In genomic region chr5:62817043-62817442, GRCh38 we compare ENCODE assay signal across 7 cellular contexts.
A peak's percentile ranks its signal among the peaks of the same experiment; 100 is the strongest.
DNase-seq lines count a peak whose midpoint lies in the region; FAIRE-seq and TF ChIP-seq lines count a peak whose summit lies in the region.
"Not testable (repeated sequence)": the region's sequence is repeated elsewhere in the genome, so short reads cannot be mapped to it uniquely, and the experiment has no call there.

No MANE protein-coding gene starts in this region.

- H3F3A ChIP-seq in SK-N-SH (replicated peaks; ENCODE audit: insufficient read depth) = not testable (repeated sequence)

- FAIRE-seq in H1 (lab: Jason Lieb, UNC) = not testable (repeated sequence)

- H4K5ac ChIP-seq in H1 (ENCODE audit: insufficient read length, low read depth, low read length) = not testable (repeated sequence)

- TF ChIP-seq EP300 in SK-N-SH (IDR thresholded peaks at IDR 0.05; ENCODE audit: borderline replicate concordance in 1 of 2, low read depth in 1 of 2, low read length in 1 of 2); H1 (IDR thresholded peaks at IDR 0.05; ENCODE audit: borderline replicate concordance in 1 of 2, low read depth in 2 of 2, low read length in 2 of 2): not testable (repeated sequence)

- H3K9me2 ChIP-seq in SK-N-SH = not testable (repeated sequence)

- not testable (repeated sequence) for H3K4me1 ChIP-seq in SK-N-SH (ENCODE audit: control insufficient read depth in 1 of 2, insufficient read depth in 2 of 2, low read depth in 1 of 2, low read length in 1 of 2); H1 (replicated peaks in 1 of 4; ENCODE audit: control insufficient read depth in 3 of 4, insufficient read depth in 4 of 4, low read length in 3 of 4)

- CTCF ChIA-PET in SK-N-SH (lab: Yijun Ruan, JAX) = not testable (repeated sequence)
- CTCF ChIA-PET in H1 (lab: Charles Lee; ENCODE audit: partially characterized antibody) = interaction anchor here (0.6 kb wide), 2 partner anchors 121 to 611 kb away, joined by 3 read pairs; no protein-coding TSS in a partner anchor

- in situ Hi-C loops in ACHN (cut with HindIII; ENCODE audit: low pct_ligation_motif_present, low pct_unique_long_range_greater_than_20kb, low sequenced_read_pairs) = not testable (repeated sequence)

- not testable (repeated sequence) for H3K4me2 ChIP-seq in SK-N-SH; H1 (ENCODE audit: insufficient read depth in 1 of 2, low read depth in 2 of 2, low read length in 2 of 2)

- H3K79me2 ChIP-seq in SK-N-SH (ENCODE audit: insufficient read depth); H1 (ENCODE audit: control insufficient read depth in 1 of 2, insufficient read depth in 2 of 2, low read length in 2 of 2): not testable (repeated sequence)

- TF ChIP-seq CTCF in SK-N-SH (IDR thresholded peaks at IDR 0.05) (peak; percentile 10; the same call in 1 of the 2 replicates), H1 (IDR thresholded peaks at IDR 0.05; ENCODE audit: control extremely low read depth in 1 of 3, insufficient read depth in 1 of 3, low read depth in 1 of 3, low read length in 3 of 3) (peak; percentile 21 to 35 (median 25); a peak in 3 of 4 replicates)

- DNase-seq in ACHN = peak; percentile 5
- peak; percentile 4 for DNase-seq in ELF-1 (ENCODE audit: low read depth, low spot score)
- peak; percentile 18 for DNase-seq in HuH-7.5 (ENCODE audit: low spot score)
- peak; percentile 69 for DNase-seq in NCI-H748 (lab: John Stamatoyannopoulos, UW; ENCODE audit: unreplicated experiment)
- not testable (repeated sequence) for DNase-seq in SK-N-SH; H1 (ENCODE audit: low read depth in 1 of 2, low spot score in 2 of 2)
- DNase-seq in iPS-NIHi11 (ENCODE audit: low spot score) = peak; percentile 42

- H3K79me1 ChIP-seq in H1 (ENCODE audit: low read depth, low read length) = not testable (repeated sequence)

- not testable (repeated sequence) for H3K18ac ChIP-seq in H1 (ENCODE audit: extremely low read depth, low read length)

- H3K56ac ChIP-seq in H1 (replicated peaks; ENCODE audit: insufficient read length, low read depth, low read length) = not testable (repeated sequence)

- not testable (repeated sequence) for H4K8ac ChIP-seq in H1 (ENCODE audit: extremely low read depth, insufficient read depth, low read length)

- H3K4me3 ChIP-seq in SK-N-SH (ENCODE audit: low read depth in 2 of 2, low read length in 1 of 2); H1 (ENCODE audit: extremely low read depth in 1 of 4, insufficient read depth in 2 of 4, low read depth in 3 of 4, low read length in 4 of 4): not testable (repeated sequence)

- H4K91ac ChIP-seq in H1 (replicated peaks; ENCODE audit: insufficient read length, low read length) = not testable (repeated sequence)

- H2BK15ac ChIP-seq in H1 (ENCODE audit: low read length) = not testable (repeated sequence)

- not testable (repeated sequence) for H3K9me3 ChIP-seq in SK-N-SH; H1 (ENCODE audit: insufficient read depth in 2 of 2, low read depth in 1 of 2, low read length in 1 of 2)

- POLR2A ChIA-PET in SK-N-SH (lab: Yijun Ruan, JAX); H1 (lab: Charles Lee; ENCODE audit: partially characterized antibody): not testable (repeated sequence)

- H2AK5ac ChIP-seq in H1 (ENCODE audit: low read depth, low read length) = not testable (repeated sequence)

- not testable (repeated sequence) for H2BK12ac ChIP-seq in H1 (ENCODE audit: low read depth, low read length)

- not testable (repeated sequence) for H2AFZ ChIP-seq in SK-N-SH (ENCODE audit: low read depth); H1 (ENCODE audit: low read length)

- TF ChIP-seq POLR2A in H1 (IDR thresholded peaks at IDR 0.05; ENCODE audit: control extremely low read depth in 1 of 2, low read depth in 2 of 2, low read length in 2 of 2) = not testable (repeated sequence)

- H2BK5ac ChIP-seq in H1 (ENCODE audit: low read depth, low read length) = not testable (repeated sequence)

- H3K14ac ChIP-seq in H1 (ENCODE audit: insufficient read length) = not testable (repeated sequence)

- not testable (repeated sequence) for H3K36me3 ChIP-seq in SK-N-SH (replicated peaks in 1 of 2; ENCODE audit: control insufficient read depth in 1 of 2, insufficient read depth in 2 of 2, low read length in 1 of 2); H1 (ENCODE audit: control insufficient read depth in 2 of 4, insufficient read depth in 4 of 4, low read length in 3 of 4)

- not testable (repeated sequence) for H3K27me3 ChIP-seq in SK-N-SH (ENCODE audit: insufficient read depth); H1 (replicated peaks in 1 of 4; ENCODE audit: control insufficient read depth in 3 of 4, extremely low read depth in 1 of 4, insufficient read depth in 3 of 4, low read length in 3 of 4)

- H3K4ac ChIP-seq in H1 (replicated peaks; ENCODE audit: insufficient read length, low read depth, low read length) = not testable (repeated sequence)

- no CpG with 5 or more reads among the region's 8 CpGs for WGBS in SK-N-SH (ENCODE audit: low lambda C conversion rate)
- WGBS in H1 (ENCODE audit: extremely low coverage in 1 of 2, insufficient coverage in 1 of 2, insufficient read length in 1 of 2, insufficient replicate concordance in 2 of 2, low coverage in 1 of 2, low lambda C conversion rate in 2 of 2, missing lambda C conversion rate in 1 of 2), 2 experiments = 96% methylated on average over 2 of the region's 8 CpGs; no CpG with 5 or more reads in 1 of the 2 experiments

- not testable (repeated sequence) for H4K20me1 ChIP-seq in SK-N-SH (ENCODE audit: insufficient read depth); H1 (replicated peaks in 1 of 2; ENCODE audit: control insufficient read depth in 1 of 2, insufficient read depth in 2 of 2, low read length in 2 of 2)

- not testable (repeated sequence) for H2BK120ac ChIP-seq in H1 (replicated peaks; ENCODE audit: low read depth, low read length)

- TF ChIP-seq RAD21 in SK-N-SH (IDR thresholded peaks at IDR 0.05; ENCODE audit: low read length) = not testable (repeated sequence)
- peak; percentile 31 to 45; a peak in 3 of 4 replicates for TF ChIP-seq RAD21 in H1 (IDR thresholded peaks at IDR 0.05 in 1 of 2, conservative IDR thresholded peaks at IDR 0.05 in 1 of 2; ENCODE audit: low read depth in 2 of 2, low read length in 2 of 2)

- H3K27ac ChIP-seq in SK-N-SH (ENCODE audit: low read depth in 2 of 2, low read length in 1 of 2); H1 (ENCODE audit: low read depth, low read length): not testable (repeated sequence)

- not testable (repeated sequence) for H3K23ac ChIP-seq in H1 (ENCODE audit: insufficient read length)

- not testable (repeated sequence) for H3K23me2 ChIP-seq in H1 (ENCODE audit: low read depth, low read length)

- not testable (repeated sequence) for H2BK20ac ChIP-seq in H1 (ENCODE audit: low read length)

- not testable (repeated sequence) for H3K9ac ChIP-seq in SK-N-SH; H1 (replicated peaks in 1 of 4; ENCODE audit: extremely low read depth in 1 of 4, low read depth in 3 of 4, low read length in 3 of 4)
